Comparison of ENCODE assay signal across 14 cellular contexts in genomic region chr1:58620259-58620658, GRCh38. TPM values are rescaled to one million over a fixed set of nuclear protein-coding genes. Genes with fewer than 3 reads are reported as not detected.
DNase-seq lines count a peak whose midpoint lies in the region; ATAC-seq and TF ChIP-seq lines count a peak whose summit lies in the region.
"Had no signal": no experiment of that assay in that cellular context is flagged by ENCODE, and none has a peak within 500 bp of the region (broad histone marks: within the 10 kb centered on the region; RNA-seq: fewer than 3 reads in every experiment).

No MANE protein-coding gene starts in this region.

- ATAC-seq in HG02610 (IDR thresholded peaks at IDR 0.05; ENCODE audit: unreplicated experiment) = no peak
- ATAC-seq: CD8-positive, alpha-beta T cell had no signal

- H3K27me3 ChIP-seq in prostate gland (replicated peaks; ENCODE audit: insufficient read depth) = no peaks in the 10 kb centered on the region
- H3K27me3 ChIP-seq: heart right ventricle had no signal

- H3K27ac ChIP-seq in prostate gland = peak overlapping the region; percentile 80

- TF ChIP-seq CTCF in epithelial cell of esophagus (IDR thresholded peaks at IDR 0.05; ENCODE audit: insufficient read depth, low read depth, low read length, missing control alignments) (no peak), prostate gland (IDR thresholded peaks at IDR 0.05) (no peak), GM10266 (IDR thresholded peaks at IDR 0.05; ENCODE audit: control insufficient read depth, insufficient read depth, low read depth, missing control alignments) (no peak)

- TF ChIP-seq POLR2A in prostate gland (IDR thresholded peaks at IDR 0.05) = no peak

- peak overlapping the region; percentile 11 for H3K4me3 ChIP-seq in epithelial cell of esophagus (ENCODE audit: low read length)
- peak overlapping the region; percentile 12 to 14 for H3K4me3 ChIP-seq in prostate gland
- H3K4me3 ChIP-seq: heart right ventricle, psoas muscle had no signal

- WGBS in prostate gland = 48% methylated on average over 7 of the region's 7 CpGs

- no peaks in the 10 kb centered on the region for H3K36me3 ChIP-seq in prostate gland
- H3K36me3 ChIP-seq: heart right ventricle had no signal

- H3K9me3 ChIP-seq in prostate gland = no peaks in the 10 kb centered on the region
- H3K9me3 ChIP-seq: heart right ventricle, psoas muscle had no signal

- peak; percentile 98 for DNase-seq in DMS53 (lab: John Stamatoyannopoulos, UW)
- peak; percentile 80 for DNase-seq in NCI-H2029 treated with DMSO at 0.1 percent for 48 hours (lab: John Stamatoyannopoulos, UW)
- peak; percentile 93 for DNase-seq in epithelial cell of esophagus (ENCODE audit: low read depth)
- DNase-seq in prostate gland (ENCODE audit: low spot score) = peak; percentile 87
- DNase-seq in GM10266 (ENCODE audit: extremely low spot score) = no peak
- no peak for DNase-seq in EL
- DNase-seq in activated CD4-positive, CD25-positive, alpha-beta regulatory T cell treated with anti-CD3 and anti-CD28 coated beads, Interleukin-2, amount 50 U/mL, for 72 hours = no peak
- DNase-seq: activated CD4-positive, alpha-beta T cell treated with anti-CD3 and anti-CD28 coated beads, Interleukin-2, amount 10 ng/mL, durations not matched to agents 24 days and 14 days; CD8-positive, alpha-beta T cell; heart right ventricle; psoas muscle; stimulated activated CD4-positive, alpha-beta T cell treated with anti-CD3 and anti-CD28 coated beads, Interleukin-2, amount 100 ng/mL, for 24 hours; stimulated activated naive CD4-positive, alpha-beta T cell had no signal

- H3K4me1 ChIP-seq in prostate gland (replicated peaks) = peaks cover 3% of the 10 kb centered on the region

- intact Hi-C loops in prostate gland (cut with DNase I) = no loop called here

RNA-seq across cellular contexts. Expression of gene TACSTD2, which starts 43.2 kb away (rescaled TPM):
- 100 to 1,000 TPM; 219 to 310 TPM for total RNA-seq in prostate gland
- total RNA-seq: activated CD4-positive, alpha-beta T cell treated with anti-CD3 and anti-CD28 coated beads, Interleukin-2, amount 10 ng/mL, durations not matched to agents 24 days and 14 days; CD8-positive, alpha-beta T cell had no signal

Comparison
In these comparisons a context has a peak if more than half of its experiments do, and no peak if none do; other contexts are left out.
1. DNase-seq: peak in DMS53 (single experiment), NCI-H2029 treated with DMSO at 0.1 percent for 48 hours (single experiment), epithelial cell of esophagus (single experiment) and prostate gland (single experiment); none in GM10266 (single experiment), EL (single experiment) and activated CD4-positive, CD25-positive, alpha-beta regulatory T cell treated with anti-CD3 and anti-CD28 coated beads, Interleukin-2, amount 50 U/mL, for 72 hours (single experiment).